8 cellular contexts compared by ENCODE assay signal in genomic region chr19:57888494-57889231, GRCh38. TPM values are rescaled to one million over a fixed set of nuclear protein-coding genes. Genes with fewer than 3 reads are reported as not detected.
DNase-seq lines count a peak whose midpoint lies in the region; ATAC-seq and TF ChIP-seq lines count a peak whose summit lies in the region.

Gene ZNF814 (minus strand): TSS chr19:57889037. CDS start chr19:57888802, 235 bp downstream.

- H3K27me3 Mint-ChIP-seq in activated CD4-positive, alpha-beta memory T cell treated with anti-CD3 and anti-CD28 coated beads, Interleukin-2, amount 10 ng/mL, durations not matched to agents 7 days and 5 days, result no peaks in the 10 kb centered on the region

- H3K36me3 Mint-ChIP-seq in activated CD4-positive, alpha-beta memory T cell treated with anti-CD3 and anti-CD28 coated beads, Interleukin-2, amount 10 ng/mL, durations not matched to agents 7 days and 5 days (ENCODE audit: low read depth), result peaks cover 59% of the 10 kb centered on the region

- H3K4me3 Mint-ChIP-seq in activated CD4-positive, alpha-beta memory T cell treated with anti-CD3 and anti-CD28 coated beads, Interleukin-2, amount 10 ng/mL, durations not matched to agents 7 days and 5 days, result peak within 1 kb of the TSS; percentile 79

- CTCF ChIA-PET in activated CD4-positive, alpha-beta memory T cell treated with anti-CD3 and anti-CD28 coated beads, Interleukin-2, amount 10 ng/mL, durations not matched to agents 7 days and 5 days (lab: Charles Lee), result no interaction called here

- H3K9ac ChIP-seq in duodenal mucosa (ENCODE audit: low read depth in 1 of 2, low read length in 2 of 2), result peak within 1 kb of the TSS; percentile 72

- intact Hi-C loops in lower leg skin (cut with DNase I; ENCODE audit: low total_unique reads), result no loop called here

- peaks cover 0 to 19% of the 10 kb centered on the region in 2 donors for H3K36me3 ChIP-seq in duodenal mucosa (ENCODE audit: control insufficient read depth in 1 of 2, insufficient read depth in 2 of 2, low read length in 2 of 2)

- H3K27ac ChIP-seq in duodenal mucosa (ENCODE audit: low read depth, low read length), result peak within 1 kb of the TSS; percentile 39

- peak; percentile 79 for DNase-seq in AG10803 (ENCODE audit: low read depth)
- DNase-seq in NCI-H1105 treated with DMSO at 0.1 percent for 48 hours (lab: John Stamatoyannopoulos, UW), result peak; percentile 80
- peak; percentile 80 for DNase-seq in activated CD4-positive, alpha-beta memory T cell treated with anti-CD3 and anti-CD28 coated beads, Interleukin-2, amount 10 ng/mL, durations not matched to agents 7 days and 5 days
- DNase-seq in lower leg skin (ENCODE audit: low spot score in 2 of 2), result peak; percentile 82 to 93
- peak; percentile 82 for DNase-seq in stimulated activated CD4-positive, alpha-beta T cell treated with anti-CD3 and anti-CD28 coated beads, Interleukin-4, amount 100 ng/mL, for 1 hour
- no peak for DNase-seq in NCI-H187 (lab: John Stamatoyannopoulos, UW)

- peak within 1 kb of the TSS; percentile 31 for H3K27ac Mint-ChIP-seq in activated CD4-positive, alpha-beta memory T cell treated with anti-CD3 and anti-CD28 coated beads, Interleukin-2, amount 10 ng/mL, durations not matched to agents 7 days and 5 days

- peak; percentile 39 for ATAC-seq in GM19468 (IDR thresholded peaks at IDR 0.05; ENCODE audit: extremely low read depth, unreplicated experiment)

- peak; percentile 41 for TF ChIP-seq CTCF in AG10803 (conservative IDR thresholded peaks at IDR 0.05; ENCODE audit: low read length)
- no peak for TF ChIP-seq CTCF in lower leg skin (IDR thresholded peaks at IDR 0.05)

- no peak for TF ChIP-seq POLR2A in lower leg skin (IDR thresholded peaks at IDR 0.05)

- peaks cover 19% of the 10 kb centered on the region for H3K4me1 Mint-ChIP-seq in activated CD4-positive, alpha-beta memory T cell treated with anti-CD3 and anti-CD28 coated beads, Interleukin-2, amount 10 ng/mL, durations not matched to agents 7 days and 5 days

- H3K4me1 ChIP-seq in duodenal mucosa (ENCODE audit: control insufficient read depth in 1 of 2, insufficient read depth in 2 of 2, low read length in 2 of 2), result peaks cover 3 to 8% of the 10 kb centered on the region in 2 donors

- 2 to 3% methylated on average over 30 to 44 of the region's 44 CpGs for WGBS in lower leg skin, 2 donors

- H3K9me3 ChIP-seq in duodenal mucosa (ENCODE audit: control insufficient read depth in 1 of 2, low read length in 2 of 2), result peaks cover 8% of the 10 kb centered on the region in 2 donors

- H3K9me3 Mint-ChIP-seq in activated CD4-positive, alpha-beta memory T cell treated with anti-CD3 and anti-CD28 coated beads, Interleukin-2, amount 10 ng/mL, durations not matched to agents 7 days and 5 days, result peaks cover 46% of the 10 kb centered on the region

- POLR2A ChIA-PET in activated CD4-positive, alpha-beta memory T cell treated with anti-CD3 and anti-CD28 coated beads, Interleukin-2, amount 10 ng/mL, durations not matched to agents 7 days and 5 days (lab: Charles Lee), result interaction anchor here (0.8 to 1.2 kb wide), 4 partner anchors 28 to 256 kb away, joined by 3 to 5 read pairs (median 4); partner anchors contain the start of genes ZNF211, ZNF417 and ZNF587

- H3K4me3 ChIP-seq in AG10803 (ENCODE audit: low read length), result peak within 1 kb of the TSS; percentile 92
- H3K4me3 ChIP-seq in duodenal mucosa (ENCODE audit: low read depth in 1 of 2, low read length in 2 of 2), result peak within 1 kb of the TSS; percentile 92 to 98
- H3K4me3 ChIP-seq in lower leg skin (ENCODE audit: low read depth, poor library complexity, severe bottlenecking), result peak within 1 kb of the TSS; percentile 43

- no peaks in the 10 kb centered on the region for H3K27me3 ChIP-seq in duodenal mucosa (ENCODE audit: control insufficient read depth in 1 of 2, insufficient read depth in 2 of 2, low read length in 2 of 2)

RNA-seq across cellular contexts. Expression of gene ZNF814, which starts in this region (rescaled TPM):
- 1 to 10 TPM; 9.3 to 9.6 TPM for total RNA-seq in activated CD4-positive, alpha-beta memory T cell treated with anti-CD3 and anti-CD28 coated beads, Interleukin-2, amount 10 ng/mL, durations not matched to agents 7 days and 5 days
- 10 to 100 TPM in 2 of 4 donors, 1 to 10 TPM in 2; 6.9 to 18.4 (median 10.0) TPM for total RNA-seq in lower leg skin

Comparison
In these comparisons a context has a peak if more than half of its experiments do, and no peak if none do; other contexts are left out.
1. DNase-seq: peak in AG10803 (single experiment), NCI-H1105 treated with DMSO at 0.1 percent for 48 hours (single experiment), activated CD4-positive, alpha-beta memory T cell treated with anti-CD3 and anti-CD28 coated beads, Interleukin-2, amount 10 ng/mL, durations not matched to agents 7 days and 5 days (single experiment), lower leg skin (2 of 2) and stimulated activated CD4-positive, alpha-beta T cell treated with anti-CD3 and anti-CD28 coated beads, Interleukin-4, amount 100 ng/mL, for 1 hour (single experiment); none in NCI-H187 (0 of 2).
2. H3K4me3 ChIP-seq: peak in every context shown above with its lines; median percentile 95 in duodenal mucosa; 92 in AG10803; 43 in lower leg skin.